Comparison of ENCODE assay signal across 10 cellular contexts in genomic region chr11:58927393-58928081, GRCh38. TPM values are rescaled to one million over a fixed set of nuclear protein-coding genes. Genes with fewer than 3 reads are reported as not detected.
DNase-seq lines count a peak whose midpoint lies in the region; FAIRE-seq and TF ChIP-seq lines count a peak whose summit lies in the region.
"Had no signal": no experiment of that assay in that cellular context is flagged by ENCODE, and none has a peak within 500 bp of the region (broad histone marks: within the 10 kb centered on the region; RNA-seq: fewer than 3 reads in every experiment).

No MANE protein-coding gene starts in this region.

- no peak overlapping the region for H3K4me3 ChIP-seq in SU-DHL-6 (ENCODE audit: insufficient read depth, low read length, poor library complexity, severe bottlenecking)
- H3K4me3 ChIP-seq in keratinocyte (ENCODE audit: control insufficient read depth in 2 of 3, extremely low read depth in 1 of 3, insufficient read depth in 2 of 3, low read depth in 1 of 3, low read length in 3 of 3): no peak overlapping the region
- H3K4me3 ChIP-seq in transverse colon: peak overlapping the region in 1 of 4 donors; percentile 15

- TF ChIP-seq POLR2A in transverse colon (IDR thresholded peaks at IDR 0.05): no peak

- H4K20me1 ChIP-seq in SU-DHL-6 (ENCODE audit: low read depth, low read length) (no peaks in the 10 kb centered on the region), keratinocyte (ENCODE audit: control insufficient read depth, extremely low read depth, insufficient read depth, low read length) (no peaks in the 10 kb centered on the region)

- no peak for TF ChIP-seq CTCF in SU-DHL-6 (IDR thresholded peaks at IDR 0.05; ENCODE audit: insufficient read depth, low read length, poor library complexity, severe bottlenecking)
- TF ChIP-seq CTCF in keratinocyte (optimal IDR thresholded peaks at IDR 0.05 in 1 of 3, IDR thresholded peaks at IDR 0.05 in 1 of 3, conservative IDR thresholded peaks at IDR 0.05 in 1 of 3; ENCODE audit: extremely low read depth in 1 of 3, insufficient read depth in 2 of 3, low read length in 3 of 3): no peak
- TF ChIP-seq CTCF in transverse colon (IDR thresholded peaks at IDR 0.05): no peak
- TF ChIP-seq CTCF in RWPE1 (conservative IDR thresholded peaks at IDR 0.05; ENCODE audit: low read depth): no peak

- H3K27ac ChIP-seq in SU-DHL-6 (ENCODE audit: low read depth, low read length): no peak overlapping the region
- no peak overlapping the region for H3K27ac ChIP-seq in keratinocyte (ENCODE audit: control insufficient read depth, insufficient read depth, low read length)
- no peak overlapping the region for H3K27ac ChIP-seq in transverse colon
- H3K27ac ChIP-seq in RWPE1: no peak overlapping the region

- no peaks in the 10 kb centered on the region for H3K9me1 ChIP-seq in keratinocyte (ENCODE audit: control insufficient read depth, extremely low read depth, insufficient read depth, low read length)

- H3F3A ChIP-seq in SU-DHL-6 (ENCODE audit: insufficient read depth): no peaks in the 10 kb centered on the region

- H3K27me3 ChIP-seq in SU-DHL-6 (ENCODE audit: low read length) (no peaks in the 10 kb centered on the region), keratinocyte (ENCODE audit: control insufficient read depth, extremely low read depth, insufficient read depth, low read length) (no peaks in the 10 kb centered on the region), transverse colon (peaks cover 6% of the 10 kb centered on the region)

- no peaks in the 10 kb centered on the region for H3K36me3 ChIP-seq in SU-DHL-6 (ENCODE audit: low read length)
- H3K36me3 ChIP-seq in keratinocyte (ENCODE audit: control insufficient read depth in 2 of 2, extremely low read depth in 1 of 2, insufficient read depth in 2 of 2, low read length in 2 of 2): no peaks in the 10 kb centered on the region
- no peaks in the 10 kb centered on the region for H3K36me3 ChIP-seq in transverse colon

- H3K4me1 ChIP-seq in keratinocyte (ENCODE audit: control insufficient read depth, extremely low read depth, insufficient read depth, low read length): peaks cover 20% of the 10 kb centered on the region
- peaks cover 6 to 37% (median 25%) of the 10 kb centered on the region in 4 donors for H3K4me1 ChIP-seq in transverse colon

- WGBS in transverse colon (ENCODE audit: low coverage in 1 of 2), 2 donors: 6 to 9% methylated on average over 7 to 15 of the region's 15 CpGs

- peak; percentile 9 for FAIRE-seq in keratinocyte (lab: Jason Lieb, UNC)

- H3K9me3 ChIP-seq in SU-DHL-6 (ENCODE audit: insufficient read depth, low read length) (no peaks in the 10 kb centered on the region), keratinocyte (ENCODE audit: control insufficient read depth, low read depth, low read length) (no peaks in the 10 kb centered on the region), transverse colon (no peaks in the 10 kb centered on the region)

- intact Hi-C loops in transverse colon (cut with DNase I; ENCODE audit: low total_unique reads): no loop called here

- H3K4me2 ChIP-seq in SU-DHL-6 (ENCODE audit: low read depth, low read length, poor library complexity, severe bottlenecking): peak overlapping the region; percentile 16
- peak overlapping the region; percentile 44 for H3K4me2 ChIP-seq in keratinocyte (ENCODE audit: control insufficient read depth, extremely low read depth, insufficient read depth, low read depth, low read length)

- CTCF ChIA-PET in RWPE1 (lab: Yijun Ruan, JAX): interaction anchor here (0.6 to 1.3 kb wide), 2 partner anchors 30 to 131 kb away, joined by 3 to 5 read pairs; no protein-coding TSS in a partner anchor

- DNase-seq in stimulated activated naive CD4-positive, alpha-beta T cell (lab: John Stamatoyannopoulos, UW): peak; percentile 12 to 61 (median 30)
- DNase-seq in stimulated activated naive CD4-positive, alpha-beta T cell treated with Interleukin-2 at 50 U/mL for 16 hours (lab: John Stamatoyannopoulos, UW): no peak
- DNase-seq in keratinocyte (ENCODE audit: low read depth, low spot score) (no peak), transverse colon (peak; percentile 43), putamen (ENCODE audit: low spot score) (no peak), RWPE1 (ENCODE audit: low spot score) (no peak)
- DNase-seq in activated effector memory CD4-positive, alpha-beta T cell treated with anti-CD3 and anti-CD28 coated beads, Interleukin-2, amount 50 U/mL, for 16 hours: no peak

- dilution Hi-C loops in keratinocyte (cut with MboI; ENCODE audit: extremely low pct_ligation_motif_present, low sequenced_read_pairs): no loop called here

- no peak for TF ChIP-seq EP300 in transverse colon (IDR thresholded peaks at IDR 0.05; ENCODE audit: low read depth)

- no peaks in the 10 kb centered on the region for H3K9me2 ChIP-seq in SU-DHL-6 (replicated peaks; ENCODE audit: insufficient read depth, low read length)

- POLR2A ChIA-PET in RWPE1 (lab: Yijun Ruan, JAX; ENCODE audit: low non-redundant PET): no interaction called here

- H3K79me2 ChIP-seq in SU-DHL-6 (ENCODE audit: insufficient read depth, low read length): no peaks in the 10 kb centered on the region
- no peaks in the 10 kb centered on the region for H3K79me2 ChIP-seq in keratinocyte (ENCODE audit: control insufficient read depth, insufficient read depth, low read length)

- H2AFZ ChIP-seq in SU-DHL-6 (ENCODE audit: low read depth, low read length, severe bottlenecking) (peak overlapping the region; percentile 59), keratinocyte (ENCODE audit: control insufficient read depth, low read length) (peak overlapping the region; percentile 43)

- in situ Hi-C loops in transverse colon (cut with MboI; ENCODE audit: low pct_ligation_motif_present in 1 of 4, low pct_unique_long_range_greater_than_20kb in 1 of 4, low sequenced_read_pairs in 3 of 4): no loop called here

- no peak overlapping the region for H3K9ac ChIP-seq in SU-DHL-6 (ENCODE audit: low read length)
- H3K9ac ChIP-seq in keratinocyte (ENCODE audit: control insufficient read depth, extremely low read depth, insufficient read depth, low read length): no peak overlapping the region

RNA-seq across cellular contexts. Expression of gene GLYATL1, which starts 11.8 kb away (rescaled TPM):
- polyA plus RNA-seq in keratinocyte: 0.26 to 0.39 TPM (median 0.33 TPM) in 3 replicates
- polyA plus RNA-seq in keratinocyte (2011; ENCODE audit: low read depth): not detected
- polyA plus RNA-seq in keratinocyte (2011; cell fraction: cytosol; rRNA removed): 0.09 and 0.12 TPM in 2 replicates
- polyA plus RNA-seq in keratinocyte (2011; cell fraction: nucleus; rRNA removed): 0.32 and 0.77 TPM in 2 replicates
- polyA plus RNA-seq in keratinocyte (2012; ENCODE audit: low replicate concordance): 0.61 TPM in 1 of 2 replicates, not detected in the other
- 0.48 TPM in 1 of 3 replicates, not detected in the others for polyA minus RNA-seq in keratinocyte
- not detected for polyA minus RNA-seq in keratinocyte (2011; cell fraction: cytosol; rRNA and poly(A)+ RNA removed)
- polyA minus RNA-seq in keratinocyte (2011; cell fraction: nucleus; rRNA and poly(A)+ RNA removed): not detected in 2 replicates
- total RNA-seq in transverse colon: 1 to 10 TPM in 1 of 4 donors, not detected in 3; 2.0 TPM
- total RNA-seq: activated CD8-positive, alpha-beta memory T cell treated with anti-CD3 and anti-CD28 coated beads for 36 hours; skeletal muscle tissue had no signal

Comparison
In these comparisons a context has a peak if more than half of its experiments do, and no peak if none do; other contexts are left out.
1. DNase-seq: peak in stimulated activated naive CD4-positive, alpha-beta T cell (6 of 6) and transverse colon (single experiment); none in stimulated activated naive CD4-positive, alpha-beta T cell treated with Interleukin-2 at 50 U/mL for 16 hours (single experiment), keratinocyte (single experiment), putamen (single experiment), activated effector memory CD4-positive, alpha-beta T cell treated with anti-CD3 and anti-CD28 coated beads, Interleukin-2, amount 50 U/mL, for 16 hours (single experiment) and RWPE1 (single experiment).